ENCODE assay signal across 35 cellular contexts in the genomic region with DNA sequence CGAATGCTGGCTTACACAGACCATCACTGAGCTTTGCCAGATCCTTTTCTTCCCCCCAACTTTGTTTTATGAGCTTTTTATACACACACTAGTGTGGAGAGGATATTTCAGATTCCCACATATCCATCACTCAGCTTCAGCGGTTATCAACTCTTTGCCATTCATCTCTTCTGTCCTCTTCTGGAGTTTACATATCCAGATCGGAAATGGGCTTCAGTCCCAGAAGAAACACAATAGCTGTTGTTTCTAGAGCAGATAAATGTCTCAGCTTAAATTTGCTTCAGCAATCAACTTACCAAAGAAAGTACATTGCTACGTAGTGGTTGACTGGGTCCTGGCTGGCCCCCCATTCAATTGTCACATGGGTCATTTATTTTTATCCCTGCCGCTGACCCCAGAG.
"Had no signal": no experiment of that assay in that cellular context is flagged by ENCODE, and none has a peak within 500 bp of the region (broad histone marks: within the 10 kb centered on the region; RNA-seq: fewer than 3 reads in every experiment).

No MANE protein-coding gene starts in this region.

- DNase-seq: activated B cell treated with CpG ODN at 0.5 μM for 24 hours; activated CD4-positive, alpha-beta memory T cell treated with anti-CD3 and anti-CD28 coated beads for 36 hours; activated CD4-positive, alpha-beta T cell treated with anti-CD3 and anti-CD28 coated beads for 4 hours; activated CD4-positive, alpha-beta T cell treated with anti-CD3 and anti-CD28 coated beads, Interleukin-2, amount 10 ng/mL, durations not matched to agents 24 days and 14 days; activated CD4-positive, alpha-beta T cell treated with anti-CD3 and anti-CD28 coated beads, Interleukin-2, amount 50 U/mL, for 1 hour; activated CD4-positive, alpha-beta T cell treated with anti-CD3 and anti-CD28 coated beads, Interleukin-2, amount 50 U/mL, for 4 hours; activated CD4-positive, CD25-positive, alpha-beta regulatory T cell treated with anti-CD3 and anti-CD28 coated beads, Interleukin-2, amount 50 U/mL, for 72 hours; activated CD8-positive, alpha-beta memory T cell treated with anti-CD3 and anti-CD28 coated beads, Interleukin-2, amount 50 U/mL, for 4 hours; activated CD8-positive, alpha-beta T cell treated with anti-CD3 and anti-CD28 coated beads for 36 hours; activated effector memory CD4-positive, alpha-beta T cell treated with anti-CD3 and anti-CD28 coated beads, Interleukin-2, amount 50 U/mL, for 16 hours; activated gamma-delta T cell treated with Interleukin-2 at 50 U/mL for 16 hours; activated naive CD4-positive, alpha-beta T cell; activated naive CD4-positive, alpha-beta T cell treated with anti-CD3 and anti-CD28 coated beads for 36 hours; activated naive CD4-positive, alpha-beta T cell treated with anti-CD3 and anti-CD28 coated beads, Interleukin-2, amount 50 U/mL, for 16 hours; activated naive CD8-positive, alpha-beta T cell treated with anti-CD3 and anti-CD28 coated beads for 36 hours; activated T-cell treated with anti-CD3 and anti-CD28 coated beads for 4 hours; activated T-cell treated with anti-CD3 and anti-CD28 coated beads, Interleukin-2, amount 50 U/mL, for 1 hour; activated T-cell treated with anti-CD3 and anti-CD28 coated beads, Interleukin-2, amount 50 U/mL, for 4 hours; activated T-cell treated with anti-CD3 and anti-CD28 coated beads, Interleukin-2, amount 50 U/mL, for 72 hours; adrenal gland; amniotic stem cell; aorta; body of pancreas; brain microvascular endothelial cell; central memory CD4-positive, alpha-beta T cell; SW 1271; T-helper 1 cell; T-helper 2 cell; T-helper 9 cell had no signal

- H3K9me3 ChIP-seq: adrenal gland, body of pancreas had no signal

- H3K4me3 ChIP-seq: adrenal gland, body of pancreas, breast epithelium had no signal

- H3K27ac ChIP-seq: adrenal gland, body of pancreas, brain microvascular endothelial cell, breast epithelium, VCaP had no signal

- H3K4me1 ChIP-seq: adrenal gland, body of pancreas, breast epithelium had no signal

- ATAC-seq: activated CD8-positive, alpha-beta T cell treated with anti-CD3 and anti-CD28 coated beads for 36 hours; activated naive CD4-positive, alpha-beta T cell treated with anti-CD3 and anti-CD28 coated beads, Interleukin-2, amount 50 U/mL, for 72 hours; activated T-cell treated with anti-CD3 and anti-CD28 coated beads, Interleukin-2, amount 50 U/mL, for 4 hours; activated T-cell treated with anti-CD3 and anti-CD28 coated beads, Interleukin-2, amount 50 U/mL, for 72 hours; activated T-helper 17 cell treated with anti-CD3 and anti-CD28 coated beads, Interleukin-2, amount 50 U/mL, for 72 hours; body of pancreas had no signal

- FAIRE-seq: astrocyte, TTC549 had no signal

- H3K27me3 ChIP-seq: adrenal gland, body of pancreas, brain microvascular endothelial cell, breast epithelium had no signal

- H3K36me3 ChIP-seq: brain microvascular endothelial cell, breast epithelium had no signal
